ENCODE assay signal across 27 cellular contexts in the genomic region with DNA sequence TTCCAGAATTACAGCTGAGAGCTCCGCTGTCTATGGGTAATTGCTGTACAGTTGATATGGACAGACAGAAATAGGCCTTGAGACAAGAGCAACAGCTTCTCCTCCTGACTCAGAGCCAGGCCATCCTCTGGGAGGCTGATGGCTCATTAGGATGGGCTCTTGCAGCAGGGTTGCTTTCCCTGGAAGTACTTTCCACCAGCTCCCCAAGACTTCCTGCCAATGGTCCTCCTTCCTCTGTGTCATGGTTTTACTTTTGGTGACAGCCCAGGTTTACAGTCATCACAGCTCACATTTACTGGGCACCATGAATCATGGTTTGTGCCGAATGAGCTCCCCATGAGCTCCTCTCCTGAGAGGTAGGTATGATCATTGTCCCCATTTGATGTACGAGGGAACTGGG.
A peak's percentile ranks its signal among the peaks of the same experiment; 100 is the strongest.
DNase-seq lines count a peak whose midpoint lies in the region; ATAC-seq lines count a peak whose summit lies in the region.
"Had no signal": no experiment of that assay in that cellular context is flagged by ENCODE, and none has a peak within 500 bp of the region (broad histone marks: within the 10 kb centered on the region; RNA-seq: fewer than 3 reads in every experiment).

No MANE protein-coding gene starts in this region.

- ATAC-seq in GM21528 (IDR thresholded peaks at IDR 0.05; ENCODE audit: low FRiP score, unreplicated experiment) (no peak), HG02840 (IDR thresholded peaks at IDR 0.05; ENCODE audit: low FRiP score, unreplicated experiment) (no peak), HG02885 (IDR thresholded peaks at IDR 0.05; ENCODE audit: poor library complexity, unreplicated experiment) (no peak)
- ATAC-seq: activated CD8-positive, alpha-beta T cell treated with anti-CD3 and anti-CD28 coated beads, Interleukin-2, amount 10 ng/mL, durations not matched to agents 7 days and 5 days; effector memory CD8-positive, alpha-beta T cell; foreskin keratinocyte; left lung; right cardiac atrium; stimulated activated naive CD8-positive, alpha-beta T cell treated with anti-CD3 and anti-CD28 coated beads, Interleukin-15, amount 100 ng/mL, for 72 hours had no signal

- peak; percentile 17 for DNase-seq in AG08396 (ENCODE audit: low spot score)
- peak; percentile 22 for DNase-seq in ELR (ENCODE audit: low read depth)
- peak; percentile 71 for DNase-seq in RKO (ENCODE audit: low spot score)
- DNase-seq in kidney tubule cell (ENCODE audit: low spot score) = peak; percentile 10
- no peak for DNase-seq in effector CD4-positive, alpha-beta T cell
- DNase-seq: ACHN; activated CD4-positive, CD25-positive, alpha-beta regulatory T cell treated with anti-CD3 and anti-CD28 coated beads, Interleukin-2, amount 50 U/mL, for 72 hours; activated CD8-positive, alpha-beta T cell treated with anti-CD3 and anti-CD28 coated beads, Interleukin-2, amount 10 ng/mL, durations not matched to agents 7 days and 5 days; Caco-2; DMS53; effector memory CD8-positive, alpha-beta T cell; erythroblast; Kasumi-1; left lung; mesenchymal stem cell; NCI-H1436 treated with DMSO at 0.1 percent for 48 hours; NCI-H2081 treated with DMSO at 0.1 percent for 48 hours; NCI-H2227 treated with DMSO at 0.1 percent for 48 hours; NCI-H526; right cardiac atrium; SHP77 treated with DMSO at 0.1 percent for 48 hours; stimulated activated CD4-positive, alpha-beta T cell treated with anti-CD3 and anti-CD28 coated beads, Interleukin-1b, Interleukin-23, amount 100 ng/mL, for 48 hours; stimulated activated naive CD8-positive, alpha-beta T cell treated with anti-CD3 and anti-CD28 coated beads, Interleukin-15, amount 100 ng/mL, for 72 hours had no signal
